In genomic region chr12:12725086-12725955, GRCh38 we compare ENCODE assay signal across 8 cellular contexts. TPM values are rescaled to one million over a fixed set of nuclear protein-coding genes. Genes with fewer than 3 reads are reported as not detected.
DNase-seq lines count a peak whose midpoint lies in the region; ATAC-seq and TF ChIP-seq lines count a peak whose summit lies in the region.

No MANE protein-coding gene starts in this region.

- TF ChIP-seq POLR2A in heart left ventricle (IDR thresholded peaks at IDR 0.05), result peak in 1 of 2 donors; percentile 89

- H3K27me3 Mint-ChIP-seq in type B pancreatic cell, result peaks cover 11% of the 10 kb centered on the region

- peak overlapping the region; percentile 91 for H3K9ac ChIP-seq in SU-DHL-6 (ENCODE audit: low read length)
- H3K9ac ChIP-seq in adipocyte (ENCODE audit: low read length), result peak overlapping the region; percentile 99

- TF ChIP-seq CTCF in GM12865 (IDR thresholded peaks at IDR 0.05; ENCODE audit: insufficient read depth, low read depth, low read length, missing control alignments), result no peak
- no peak for TF ChIP-seq CTCF in SU-DHL-6 (IDR thresholded peaks at IDR 0.05; ENCODE audit: insufficient read depth, low read length, poor library complexity, severe bottlenecking)
- TF ChIP-seq CTCF in heart left ventricle (IDR thresholded peaks at IDR 0.05), result no peak
- TF ChIP-seq CTCF in type B pancreatic cell (conservative IDR thresholded peaks at IDR 0.05), result no peak

- peaks cover 36% of the 10 kb centered on the region for H3K79me2 ChIP-seq in SU-DHL-6 (ENCODE audit: insufficient read depth, low read length)

- peaks cover 27% of the 10 kb centered on the region for H3K36me3 Mint-ChIP-seq in type B pancreatic cell

- WGBS in heart left ventricle, 4 donors, result 0 to 1% (median 0%) methylated on average over 71 to 93 of the region's 93 CpGs

- H3K27ac ChIP-seq in SU-DHL-6 (ENCODE audit: low read depth, low read length), result peak overlapping the region; percentile 97
- H3K27ac ChIP-seq in heart left ventricle, result peak overlapping the region; percentile 90 to 100 (median 98)

- H3K36me3 ChIP-seq in SU-DHL-6 (ENCODE audit: low read length) (peaks cover 7% of the 10 kb centered on the region; the same call in 1 of the 2 replicates), adipocyte (ENCODE audit: control insufficient read depth, insufficient read depth, low read length, severe bottlenecking) (peaks cover 15% of the 10 kb centered on the region), heart left ventricle (peaks cover 0 to 22% (median 18%) of the 10 kb centered on the region in 9 donors)

- H3K9me3 ChIP-seq in SU-DHL-6 (ENCODE audit: insufficient read depth, low read length), result no peaks in the 10 kb centered on the region
- no peaks in the 10 kb centered on the region for H3K9me3 ChIP-seq in adipocyte (ENCODE audit: control insufficient read depth, low read length)
- no peaks in the 10 kb centered on the region for H3K9me3 ChIP-seq in heart left ventricle

- H3K9me2 ChIP-seq in SU-DHL-6 (replicated peaks; ENCODE audit: insufficient read depth, low read length), result no peaks in the 10 kb centered on the region

- intact Hi-C loops in heart left ventricle (cut with DNase I), result loop anchor here in 5 of 10 donors (1.0 to 10.0 kb wide), 4 partner anchors 8 to 61 kb away; partner anchors contain the start of genes APOLD1 (in 2 of the 5), CDKN1B (in 2 of the 5) and GPR19 (in 1 of the 5)

- peak overlapping the region; percentile 90 for H3K4me3 Mint-ChIP-seq in type B pancreatic cell

- DNase-seq in GM12865 (ENCODE audit: low read depth) (peak; percentile 100), NCI-H128 (lab: John Stamatoyannopoulos, UW; ENCODE audit: unreplicated experiment) (peak; percentile 99), adipocyte (ENCODE audit: low read depth) (peak; percentile 98), heart left ventricle (peak; percentile 93 to 97 (median 94)), pons (ENCODE audit: low spot score) (peak; percentile 96), type B pancreatic cell (ENCODE audit: extremely low spot score, unreplicated experiment) (peak; percentile 89)

- H2AFZ ChIP-seq in SU-DHL-6 (ENCODE audit: low read depth, low read length, severe bottlenecking), result no peak overlapping the region

- no peaks in the 10 kb centered on the region for H3K27me3 ChIP-seq in SU-DHL-6 (ENCODE audit: low read length)
- no peaks in the 10 kb centered on the region for H3K27me3 ChIP-seq in adipocyte (replicated peaks; ENCODE audit: control insufficient read depth, insufficient read depth, low read length)
- H3K27me3 ChIP-seq in heart left ventricle, result no peaks in the 10 kb centered on the region

- ATAC-seq in HG02759 (IDR thresholded peaks at IDR 0.05; ENCODE audit: unreplicated experiment) (peak; percentile 65), heart left ventricle (peak; percentile 79 to 87 (median 84))

- H3K27ac Mint-ChIP-seq in type B pancreatic cell, result peak overlapping the region; percentile 99

- peaks cover 16% of the 10 kb centered on the region for H3K4me1 Mint-ChIP-seq in type B pancreatic cell (ENCODE audit: unreplicated experiment)

- peak overlapping the region; percentile 55 for H3K4me3 ChIP-seq in GM12865 (ENCODE audit: low read depth, low read length)
- H3K4me3 ChIP-seq in SU-DHL-6 (ENCODE audit: insufficient read depth, low read length, poor library complexity, severe bottlenecking), result peak overlapping the region; percentile 85
- H3K4me3 ChIP-seq in adipocyte (ENCODE audit: low read length), result peak overlapping the region; percentile 99
- H3K4me3 ChIP-seq in heart left ventricle, result peak overlapping the region; percentile 43 to 84 (median 78)

- H3F3A ChIP-seq in SU-DHL-6 (ENCODE audit: insufficient read depth), result peaks cover 29% of the 10 kb centered on the region; the same call in 1 of the 2 replicates

- peak overlapping the region; percentile 93 for H3K4me2 ChIP-seq in SU-DHL-6 (ENCODE audit: low read depth, low read length, poor library complexity, severe bottlenecking)

- H3K4me1 ChIP-seq in adipocyte (ENCODE audit: control insufficient read depth, insufficient read depth, low read length) (peaks cover 37% of the 10 kb centered on the region), heart left ventricle (peaks cover 0 to 49% (median 31%) of the 10 kb centered on the region in 12 donors)

- H4K20me1 ChIP-seq in SU-DHL-6 (ENCODE audit: low read depth, low read length), result no peaks in the 10 kb centered on the region

- H3K9me3 Mint-ChIP-seq in type B pancreatic cell, result no peaks in the 10 kb centered on the region

RNA-seq across cellular contexts. Expression of gene CDKN1B, which starts 8.2 kb away (rescaled TPM):
- total RNA-seq in heart left ventricle, result 10 to 100 TPM; 25.8 to 44.9 (median 35.1) TPM
- 10 to 100 TPM; 19.0 to 27.4 TPM for polyA plus RNA-seq in heart left ventricle
- 49.6 and 85.5 TPM in 2 replicates for total RNA-seq in type B pancreatic cell (ENCODE audit: low replicate concordance)

RNA-seq across cellular contexts. Expression of gene GPR19, which starts 29.3 kb away (rescaled TPM):
- total RNA-seq in heart left ventricle (under 1 TPM in 1 of 9 donors, not detected in 8; 0.61 TPM), type B pancreatic cell (ENCODE audit: low replicate concordance) (1.6 and 3.6 TPM in 2 replicates)
- under 1 TPM in 1 of 2 donors, not detected in 1; 0.04 TPM for polyA plus RNA-seq in heart left ventricle

Comparison
In these comparisons a context has a peak if more than half of its experiments do, and no peak if none do; other contexts are left out.
1. Peak in every context shown above with its lines: DNase-seq, ATAC-seq, H3K4me3 ChIP-seq and H3K27ac ChIP-seq.